In genomic region chr3:40120816-40121215, GRCh38 we compare ENCODE assay signal across 12 cellular contexts.
A peak's percentile ranks its signal among the peaks of the same experiment; 100 is the strongest.
DNase-seq lines count a peak whose midpoint lies in the region; ATAC-seq and TF ChIP-seq lines count a peak whose summit lies in the region.
"Had no signal": no experiment of that assay in that cellular context is flagged by ENCODE, and none has a peak within 500 bp of the region (broad histone marks: within the 10 kb centered on the region; RNA-seq: fewer than 3 reads in every experiment).

No MANE protein-coding gene starts in this region.

- in situ Hi-C loops in astrocyte of the spinal cord (cut with HindIII; ENCODE audit: low sequenced_read_pairs): no loop called here

- no peak overlapping the region for H3K27ac ChIP-seq in left ventricle myocardium inferior (replicated peaks)

- H3K36me3 ChIP-seq in left ventricle myocardium inferior: no peaks in the 10 kb centered on the region

- H3K4me1 Mint-ChIP-seq in Calu3 (ENCODE audit: low read depth, unreplicated experiment): peaks cover 55% of the 10 kb centered on the region
- no peaks in the 10 kb centered on the region for H3K4me1 Mint-ChIP-seq in activated T-cell treated with anti-CD3 and anti-CD28 coated beads, Interleukin-2, amount 50 U/mL, for 72 hours (ENCODE audit: low read depth)

- no peaks in the 10 kb centered on the region for H3K9me3 ChIP-seq in left ventricle myocardium inferior (replicated peaks)

- H3K4me3 ChIP-seq in astrocyte of the spinal cord (ENCODE audit: low read depth, low read length) (no peak overlapping the region), left ventricle myocardium inferior (no peak overlapping the region)

- peaks cover 17% of the 10 kb centered on the region for H3K36me3 Mint-ChIP-seq in Calu3 (ENCODE audit: insufficient read depth, unreplicated experiment)
- no peaks in the 10 kb centered on the region for H3K36me3 Mint-ChIP-seq in activated T-cell treated with anti-CD3 and anti-CD28 coated beads, Interleukin-2, amount 50 U/mL, for 72 hours (ENCODE audit: insufficient read depth in 2 of 2)

- no peak overlapping the region for H3K4me3 Mint-ChIP-seq in Calu3 (ENCODE audit: low read depth, unreplicated experiment)
- H3K4me3 Mint-ChIP-seq in activated T-cell treated with anti-CD3 and anti-CD28 coated beads, Interleukin-2, amount 50 U/mL, for 72 hours: no peak overlapping the region

- BruUV-seq in Calu3 (replicated peaks; lab: Mats Ljungman, UMichigan): no TSS peak

- intact Hi-C loops in Calu3 (cut with micrococcal nuclease; ENCODE audit: unreplicated experiment) (no loop called here), left ventricle myocardium inferior (cut with micrococcal nuclease) (no loop called here)

- DNase-seq in Calu3 (peak; percentile 16), astrocyte of the spinal cord (ENCODE audit: low read depth, low spot score) (peak; percentile 59), myocyte (ENCODE audit: low read depth) (peak; percentile 65), MV-4-11 (lab: John Stamatoyannopoulos, UW) (no peak), left ventricle myocardium inferior (no peak), inferior parietal cortex (ENCODE audit: extremely low spot score) (no peak)
- no peak for DNase-seq in activated T-cell treated with anti-CD3 and anti-CD28 coated beads, Interleukin-2, amount 50 U/mL, for 72 hours
- DNase-seq: effector memory CD4-positive, alpha-beta T cell; left cardiac atrium; NCI-H1694; T-helper 2 cell had no signal

- H3K27me3 ChIP-seq in left ventricle myocardium inferior (ENCODE audit: low read depth): no peaks in the 10 kb centered on the region

- peak; percentile 54 for ATAC-seq in HG03565 (IDR thresholded peaks at IDR 0.05; ENCODE audit: unreplicated experiment)
- ATAC-seq in activated T-cell treated with anti-CD3 and anti-CD28 coated beads, Interleukin-2, amount 50 U/mL, for 72 hours (replicated peaks in 1 of 2): no peak

- CTCF ChIA-PET in Calu3 (lab: Charles Lee): interaction anchor here (0.8 to 1.3 kb wide), 3 partner anchors 11 to 49 kb away, joined by 3 to 4 read pairs (median 3); no protein-coding TSS in a partner anchor

- H3K4me1 ChIP-seq in left ventricle myocardium inferior: no peaks in the 10 kb centered on the region

- peak overlapping the region; percentile 10 for H3K27ac Mint-ChIP-seq in Calu3 (ENCODE audit: unreplicated experiment)
- no peak overlapping the region for H3K27ac Mint-ChIP-seq in activated T-cell treated with anti-CD3 and anti-CD28 coated beads, Interleukin-2, amount 50 U/mL, for 72 hours

- H3K27me3 Mint-ChIP-seq in Calu3 (ENCODE audit: unreplicated experiment): no peaks in the 10 kb centered on the region
- peaks cover 11% of the 10 kb centered on the region for H3K27me3 Mint-ChIP-seq in activated T-cell treated with anti-CD3 and anti-CD28 coated beads, Interleukin-2, amount 50 U/mL, for 72 hours (ENCODE audit: low read depth)

- peaks cover 2% of the 10 kb centered on the region for H3K9me3 Mint-ChIP-seq in Calu3 (ENCODE audit: low read depth, unreplicated experiment)
- no peaks in the 10 kb centered on the region for H3K9me3 Mint-ChIP-seq in activated T-cell treated with anti-CD3 and anti-CD28 coated beads, Interleukin-2, amount 50 U/mL, for 72 hours

- TF ChIP-seq CTCF in Calu3 (IDR thresholded peaks at IDR 0.05; ENCODE audit: unreplicated experiment) (no peak), astrocyte of the spinal cord (IDR thresholded peaks at IDR 0.05; ENCODE audit: low read depth, low read length) (no peak), left ventricle myocardium inferior (IDR thresholded peaks at IDR 0.05; ENCODE audit: borderline replicate concordance) (no peak)

Comparison
In these comparisons a context has a peak if more than half of its experiments do, and no peak if none do; other contexts are left out.
1. DNase-seq: peak in Calu3 (single experiment), astrocyte of the spinal cord (single experiment) and myocyte (single experiment); none in MV-4-11 (single experiment), left ventricle myocardium inferior (single experiment), activated T-cell treated with anti-CD3 and anti-CD28 coated beads, Interleukin-2, amount 50 U/mL, for 72 hours (0 of 2) and inferior parietal cortex (single experiment).